Comparison of ENCODE assay signal across 1 cellular context in genomic region chr10:89643812-89644690, GRCh38.
TF ChIP-seq lines count a peak whose summit lies in the region.

No MANE protein-coding gene starts in this region.

TF ChIP-seq in K562, 482 proteins besides CTCF, POLR2A, EP300 and RAD21 (continued from another document):
- TF ChIP-seq RCOR1 (IDR thresholded peaks at IDR 0.05; ENCODE audit: borderline replicate concordance in 1 of 2, low read depth in 2 of 2, low read length in 2 of 2), result peak; percentile 67 to 77; a peak in 2 of 4 replicates
- TF ChIP-seq NELFE (IDR thresholded peaks at IDR 0.05; ENCODE audit: insufficient read depth, insufficient read length), result peak; percentile 52
- no peak for TF ChIP-seq ZNF277 (CRISPR knock-in tag; IDR thresholded peaks at IDR 0.05; ENCODE audit: borderline replicate concordance)
- peak; percentile 28 for TF ChIP-seq FOS (IDR thresholded peaks at IDR 0.05; ENCODE audit: extremely low read depth, insufficient read length)
- no peak for TF ChIP-seq SREBF2 (CRISPR knock-in tag; IDR thresholded peaks at IDR 0.05)
- TF ChIP-seq PRDM10 (IDR thresholded peaks at IDR 0.05; ENCODE audit: partially characterized antibody), result peak; percentile 74
- TF ChIP-seq USF1 (CRISPR knock-in tag; IDR thresholded peaks at IDR 0.05), result peak; percentile 16; the same call in 1 of the 2 replicates
- no peak for TF ChIP-seq ZNF436 (CRISPR knock-in tag; IDR thresholded peaks at IDR 0.05)
- TF ChIP-seq POLR2B (IDR thresholded peaks at IDR 0.05; ENCODE audit: low read depth, partially characterized antibody), result peak; percentile 79
- 0 out of 2 replicates have a peak, but pooled peaks have one; percentile 21 for TF ChIP-seq NKRF (IDR thresholded peaks at IDR 0.05; ENCODE audit: borderline replicate concordance)
- peak in 1 of 2 experiments; percentile 61; a peak in 3 of 4 replicates for TF ChIP-seq FOXK2 (conservative IDR thresholded peaks at IDR 0.05 in 1 of 2, IDR thresholded peaks at IDR 0.05 in 1 of 2; ENCODE audit: low read depth in 2 of 2)
- TF ChIP-seq HMBOX1 (IDR thresholded peaks at IDR 0.05), result no peak
- TF ChIP-seq RBFOX2 (IDR thresholded peaks at IDR 0.05; ENCODE audit: low read depth, low read length), result peak; percentile 78
- TF ChIP-seq PML (IDR thresholded peaks at IDR 0.05; ENCODE audit: low read length), result peak; percentile 73; the same call in 1 of the 2 replicates
- TF ChIP-seq PURB (CRISPR knock-in tag; IDR thresholded peaks at IDR 0.05; ENCODE audit: low read depth), result no peak
- TF ChIP-seq RBM25 (IDR thresholded peaks at IDR 0.05; ENCODE audit: low read depth, low read length, severe bottlenecking), result peak; percentile 10
- no peak for TF ChIP-seq ZEB2 (IDR thresholded peaks at IDR 0.05)
- TF ChIP-seq SMAD4 (CRISPR knock-in tag; conservative IDR thresholded peaks at IDR 0.05), result peak; percentile 94
- peak; percentile 34 to 56 for TF ChIP-seq NRF1 (conservative IDR thresholded peaks at IDR 0.05 in 1 of 2, IDR thresholded peaks at IDR 0.05 in 1 of 2)
- TF ChIP-seq EP400 (IDR thresholded peaks at IDR 0.05), result peak; percentile 38; the same call in 1 of the 2 replicates
- TF ChIP-seq PHF21A (IDR thresholded peaks at IDR 0.05; ENCODE audit: borderline replicate concordance, low read depth), result peak; percentile 87
- no peak; a peak in 1 of 4 replicates for TF ChIP-seq MAZ (CRISPR knock-in tag; conservative IDR thresholded peaks at IDR 0.05 in 1 of 2, IDR thresholded peaks at IDR 0.05 in 1 of 2)
- TF ChIP-seq HMGN3 (IDR thresholded peaks at IDR 0.05; ENCODE audit: borderline replicate concordance, extremely low read depth, insufficient read length, low read depth, low read length), result peak; percentile 36
- 0 out of 2 replicates have a peak, but pooled peaks have one; percentile 42 for TF ChIP-seq HDAC2 (IDR thresholded peaks at IDR 0.05)
- TF ChIP-seq JUND (IDR thresholded peaks at IDR 0.05; ENCODE audit: borderline replicate concordance, low read depth, low read length), result no peak
- no peak for TF ChIP-seq JUND (tag; IDR thresholded peaks at IDR 0.05; ENCODE audit: borderline replicate concordance, low read depth, low read length)
- peak; percentile 50 for TF ChIP-seq HNRNPLL (IDR thresholded peaks at IDR 0.05; ENCODE audit: low read depth, low read length, poor library complexity, severe bottlenecking)
- 0 out of 2 replicates have a peak, but pooled peaks have one; percentile 26 for TF ChIP-seq SAFB (IDR thresholded peaks at IDR 0.05; ENCODE audit: borderline replicate concordance, low read depth, low read length)
- peak; percentile 83 for TF ChIP-seq KDM5B (IDR thresholded peaks at IDR 0.05; ENCODE audit: insufficient replicate concordance, low read depth, low read length)
- no peak for TF ChIP-seq ZNF316 (IDR thresholded peaks at IDR 0.05)
- no peak for TF ChIP-seq ATF1 (CRISPR knock-in tag; IDR thresholded peaks at IDR 0.05)
- TF ChIP-seq ATF1 (tag; IDR thresholded peaks at IDR 0.05), result peak; percentile 28; the same call in 1 of the 2 replicates
- peak; percentile 51; the same call in 1 of the 2 replicates for TF ChIP-seq MXI1 (IDR thresholded peaks at IDR 0.05; ENCODE audit: low read depth, low read length)
- TF ChIP-seq CTBP1 (IDR thresholded peaks at IDR 0.05; ENCODE audit: borderline replicate concordance), result peak; percentile 68
- TF ChIP-seq GTF2B (IDR thresholded peaks at IDR 0.05; ENCODE audit: extremely low read depth, insufficient read length), result peak; percentile 37
- peak; percentile 42; the same call in 1 of the 2 replicates for TF ChIP-seq PHF8 (IDR thresholded peaks at IDR 0.05; ENCODE audit: borderline replicate concordance, low read length)
- TF ChIP-seq ZFX (CRISPR knock-in tag; IDR thresholded peaks at IDR 0.05), result peak; percentile 73; the same call in 1 of the 2 replicates
- TF ChIP-seq L3MBTL2 (IDR thresholded peaks at IDR 0.05), result peak; percentile 48
- TF ChIP-seq E2F6 (IDR thresholded peaks at IDR 0.05; ENCODE audit: borderline replicate concordance in 1 of 2, extremely low read depth in 1 of 2, insufficient read depth in 1 of 2, insufficient read length in 1 of 2, low read depth in 1 of 2, low read length in 1 of 2, poor library complexity in 1 of 2, severe bottlenecking in 1 of 2), result peak; percentile 35 to 48
- TF ChIP-seq EGR1 (conservative IDR thresholded peaks at IDR 0.05), result peak; percentile 59
- TF ChIP-seq SP1 (CRISPR knock-in tag; IDR thresholded peaks at IDR 0.05), result peak; percentile 50
- TF ChIP-seq CEBPB (tag; IDR thresholded peaks at IDR 0.05), result peak; percentile 96
- TF ChIP-seq ETV5 (CRISPR knock-in tag; IDR thresholded peaks at IDR 0.05; ENCODE audit: low read depth), result peak; percentile 39; the same call in 1 of the 2 replicates
- TF ChIP-seq OTX1 (CRISPR knock-in tag; IDR thresholded peaks at IDR 0.05), result 0 out of 2 replicates have a peak, but pooled peaks have one; percentile 35
